Comparison of ENCODE assay signal across 15 cellular contexts in genomic region chr9:77731008-77731698, GRCh38.
DNase-seq lines count a peak whose midpoint lies in the region; ATAC-seq, FAIRE-seq and TF ChIP-seq lines count a peak whose summit lies in the region.
"Had no signal": no experiment of that assay in that cellular context is flagged by ENCODE, and none has a peak within 500 bp of the region (broad histone marks: within the 10 kb centered on the region; RNA-seq: fewer than 3 reads in every experiment).

No MANE protein-coding gene starts in this region.

- H3K36me3 ChIP-seq in GM06990 (ENCODE audit: control insufficient read depth, insufficient read depth, low read length) (no peaks in the 10 kb centered on the region), H1 (ENCODE audit: control insufficient read depth in 2 of 4, insufficient read depth in 4 of 4, low read length in 3 of 4) (peaks cover 0 to 10% (median 4%) of the 10 kb centered on the region in 4 experiments; a peak in 4 of 8 replicates)

- H3K23me2 ChIP-seq in H1 (ENCODE audit: low read depth, low read length): no peaks in the 10 kb centered on the region

- H2AK5ac ChIP-seq in H1 (ENCODE audit: low read depth, low read length): no peak overlapping the region

- no peak overlapping the region for H3K18ac ChIP-seq in H1 (ENCODE audit: extremely low read depth, low read length)

- H2AFZ ChIP-seq in H1 (ENCODE audit: low read length): no peak overlapping the region

- H3K23ac ChIP-seq in H1 (ENCODE audit: insufficient read length): no peak overlapping the region

- H3K9me3 ChIP-seq in H1 (ENCODE audit: insufficient read depth in 2 of 2, low read depth in 1 of 2, low read length in 1 of 2): no peaks in the 10 kb centered on the region

- peaks cover 1 to 8% (median 6%) of the 10 kb centered on the region in 4 experiments; a peak in 4 of 7 replicates for H3K4me1 ChIP-seq in H1 (replicated peaks in 1 of 4; ENCODE audit: control insufficient read depth in 3 of 4, insufficient read depth in 4 of 4, low read length in 3 of 4)
- H3K4me1 ChIP-seq: foreskin keratinocyte had no signal

- no peaks in the 10 kb centered on the region for H3K79me2 ChIP-seq in H1 (ENCODE audit: control insufficient read depth in 1 of 2, insufficient read depth in 2 of 2, low read length in 2 of 2)

- no peak overlapping the region for H4K5ac ChIP-seq in H1 (ENCODE audit: insufficient read length, low read depth, low read length)

- WGBS in H1 (ENCODE audit: extremely low coverage in 1 of 2, insufficient coverage in 1 of 2, insufficient read length in 1 of 2, insufficient replicate concordance in 2 of 2, low coverage in 1 of 2, low lambda C conversion rate in 2 of 2, missing lambda C conversion rate in 1 of 2), 2 experiments: 85% methylated on average over 5 of the region's 5 CpGs; no CpG with 5 or more reads in 1 of the 2 experiments

- no peak overlapping the region for H2BK12ac ChIP-seq in H1 (ENCODE audit: low read depth, low read length)

- no peak overlapping the region for H3K27ac ChIP-seq in H1 (ENCODE audit: low read depth, low read length)
- H3K27ac ChIP-seq: 22Rv1, C4-2B, foreskin keratinocyte had no signal

- TF ChIP-seq CTCF in GM06990 (IDR thresholded peaks at IDR 0.05; ENCODE audit: insufficient read depth, low read length, poor library complexity, severe bottlenecking) (no peak), H1 (IDR thresholded peaks at IDR 0.05; ENCODE audit: control extremely low read depth in 1 of 3, insufficient read depth in 1 of 3, low read depth in 1 of 3, low read length in 3 of 3) (no peak)

- no peak for ATAC-seq in activated CD4-positive, CD25-positive, alpha-beta regulatory T cell treated with anti-CD3 and anti-CD28 coated beads, Interleukin-2, amount 50 U/mL, for 24 hours
- ATAC-seq in GM19328 (IDR thresholded peaks at IDR 0.05; ENCODE audit: unreplicated experiment) (no peak), GM18909 (IDR thresholded peaks at IDR 0.05; ENCODE audit: poor library complexity, unreplicated experiment) (no peak)
- ATAC-seq: foreskin keratinocyte, Panc1 had no signal

- no peak overlapping the region for H3K56ac ChIP-seq in H1 (replicated peaks; ENCODE audit: insufficient read length, low read depth, low read length)

- H3K9ac ChIP-seq in H1 (replicated peaks in 1 of 4; ENCODE audit: extremely low read depth in 1 of 4, low read depth in 3 of 4, low read length in 3 of 4): no peak overlapping the region

- H3K4ac ChIP-seq in H1 (replicated peaks; ENCODE audit: insufficient read length, low read depth, low read length): no peak overlapping the region

- H3K4me2 ChIP-seq in H1 (ENCODE audit: insufficient read depth in 1 of 2, low read depth in 2 of 2, low read length in 2 of 2): no peak overlapping the region

- CTCF ChIA-PET in H1 (lab: Charles Lee; ENCODE audit: partially characterized antibody): interaction anchor here (1.0 to 1.3 kb wide), 5 partner anchors 20 to 1297 kb away, joined by 3 to 6 read pairs (median 3); no protein-coding TSS in a partner anchor

- no peak overlapping the region for H2BK120ac ChIP-seq in H1 (replicated peaks; ENCODE audit: low read depth, low read length)

- no peak overlapping the region for H2BK20ac ChIP-seq in H1 (ENCODE audit: low read length)

- peak overlapping the region; percentile 46 for H2BK5ac ChIP-seq in H1 (ENCODE audit: low read depth, low read length)

- no peak overlapping the region for H3K4me3 ChIP-seq in GM06990 (replicated peaks; ENCODE audit: low read depth, low read length)
- H3K4me3 ChIP-seq in H1 (ENCODE audit: extremely low read depth in 1 of 4, insufficient read depth in 2 of 4, low read depth in 3 of 4, low read length in 4 of 4): no peak overlapping the region

- H4K8ac ChIP-seq in H1 (ENCODE audit: extremely low read depth, insufficient read depth, low read length): no peak overlapping the region

- H3K27me3 ChIP-seq in GM06990 (replicated peaks; ENCODE audit: control insufficient read depth, insufficient read depth, low read length) (no peaks in the 10 kb centered on the region), H1 (replicated peaks in 1 of 4; ENCODE audit: control insufficient read depth in 3 of 4, extremely low read depth in 1 of 4, insufficient read depth in 3 of 4, low read length in 3 of 4) (no peaks in the 10 kb centered on the region; a peak in 1 of 7 replicates)
- H3K27me3 ChIP-seq: foreskin keratinocyte had no signal

- POLR2A ChIA-PET in H1 (lab: Charles Lee; ENCODE audit: partially characterized antibody): interaction anchor here (0.6 kb wide), 1 partner anchor 11 kb away, joined by 3 read pairs; no protein-coding TSS in a partner anchor

- TF ChIP-seq RAD21 in H1 (IDR thresholded peaks at IDR 0.05 in 1 of 2, conservative IDR thresholded peaks at IDR 0.05 in 1 of 2; ENCODE audit: low read depth in 2 of 2, low read length in 2 of 2): no peak

- no peaks in the 10 kb centered on the region for H4K20me1 ChIP-seq in H1 (replicated peaks in 1 of 2; ENCODE audit: control insufficient read depth in 1 of 2, insufficient read depth in 2 of 2, low read length in 2 of 2)

- H2BK15ac ChIP-seq in H1 (ENCODE audit: low read length): no peak overlapping the region

- DNase-seq in DMS53 (lab: John Stamatoyannopoulos, UW): peak; percentile 41
- DNase-seq in DMS53 treated with DMSO at 0.1 percent for 48 hours (lab: John Stamatoyannopoulos, UW; ENCODE audit: unreplicated experiment): no peak
- peak; percentile 49 for DNase-seq in GM06990 (ENCODE audit: extremely low read depth, insufficient read length)
- peak; percentile 76 for DNase-seq in NCI-H2171 treated with DMSO at 0.1 percent for 48 hours (lab: John Stamatoyannopoulos, UW)
- DNase-seq in H1 (ENCODE audit: low read depth in 1 of 2, low spot score in 2 of 2): no peak
- DNase-seq: activated CD4-positive, CD25-positive, alpha-beta regulatory T cell treated with anti-CD3 and anti-CD28 coated beads, Interleukin-2, amount 50 U/mL, for 72 hours; foreskin keratinocyte; NCI-H2227 treated with DMSO at 0.1 percent for 48 hours; substantia nigra had no signal

- TF ChIP-seq POLR2A in H1 (IDR thresholded peaks at IDR 0.05; ENCODE audit: control extremely low read depth in 1 of 2, low read depth in 2 of 2, low read length in 2 of 2): no peak

- FAIRE-seq in H1 (lab: Jason Lieb, UNC): no peak

- H3K14ac ChIP-seq in H1 (ENCODE audit: insufficient read length): no peak overlapping the region

- no peak for TF ChIP-seq EP300 in H1 (IDR thresholded peaks at IDR 0.05; ENCODE audit: borderline replicate concordance in 1 of 2, low read depth in 2 of 2, low read length in 2 of 2)

- no peak overlapping the region for H4K91ac ChIP-seq in H1 (replicated peaks; ENCODE audit: insufficient read length, low read length)

- no peaks in the 10 kb centered on the region for H3K79me1 ChIP-seq in H1 (ENCODE audit: low read depth, low read length)

TF ChIP-seq in H1, 55 proteins besides CTCF, POLR2A, EP300 and RAD21:
- TF ChIP-seq GABPA (IDR thresholded peaks at IDR 0.05; ENCODE audit: borderline replicate concordance, insufficient read depth, low read length) (no peak), JUND (IDR thresholded peaks at IDR 0.05; ENCODE audit: low read length) (no peak), BCL11A (IDR thresholded peaks at IDR 0.05; ENCODE audit: low read depth in 2 of 2, low read length in 2 of 2) (no peak), TAF7 (optimal IDR thresholded peaks at IDR 0.05; ENCODE audit: borderline replicate concordance, low read depth, low read length) (no peak), ATF2 (IDR thresholded peaks at IDR 0.05; ENCODE audit: low read length) (no peak), CEBPB (IDR thresholded peaks at IDR 0.05; ENCODE audit: low read depth, low read length) (no peak), ASH2L (IDR thresholded peaks at IDR 0.05; ENCODE audit: low read length) (no peak), SP2 (IDR thresholded peaks at IDR 0.05; ENCODE audit: low read length) (no peak), CHD1 (IDR thresholded peaks at IDR 0.05; ENCODE audit: low read depth, low read length) (no peak), EGR1 (IDR thresholded peaks at IDR 0.05; ENCODE audit: borderline replicate concordance, low read depth, low read length) (no peak), BACH1 (IDR thresholded peaks at IDR 0.05; ENCODE audit: low read length) (no peak), MAFK (IDR thresholded peaks at IDR 0.05; ENCODE audit: low read depth, low read length) (no peak), SIN3A (conservative IDR thresholded peaks at IDR 0.05 in 1 of 2, IDR thresholded peaks at IDR 0.05 in 1 of 2; ENCODE audit: low read depth in 1 of 2, low read length in 2 of 2) (no peak)
TF ChIP-seq in H1: peak in this region for 0.

Comparison
In these comparisons a context has a peak if more than half of its experiments do, and no peak if none do; other contexts are left out.
1. DNase-seq: peak in DMS53 (single experiment), GM06990 (single experiment) and NCI-H2171 treated with DMSO at 0.1 percent for 48 hours (single experiment); none in DMS53 treated with DMSO at 0.1 percent for 48 hours (single experiment) and H1 (0 of 2).